In the genomic region with DNA sequence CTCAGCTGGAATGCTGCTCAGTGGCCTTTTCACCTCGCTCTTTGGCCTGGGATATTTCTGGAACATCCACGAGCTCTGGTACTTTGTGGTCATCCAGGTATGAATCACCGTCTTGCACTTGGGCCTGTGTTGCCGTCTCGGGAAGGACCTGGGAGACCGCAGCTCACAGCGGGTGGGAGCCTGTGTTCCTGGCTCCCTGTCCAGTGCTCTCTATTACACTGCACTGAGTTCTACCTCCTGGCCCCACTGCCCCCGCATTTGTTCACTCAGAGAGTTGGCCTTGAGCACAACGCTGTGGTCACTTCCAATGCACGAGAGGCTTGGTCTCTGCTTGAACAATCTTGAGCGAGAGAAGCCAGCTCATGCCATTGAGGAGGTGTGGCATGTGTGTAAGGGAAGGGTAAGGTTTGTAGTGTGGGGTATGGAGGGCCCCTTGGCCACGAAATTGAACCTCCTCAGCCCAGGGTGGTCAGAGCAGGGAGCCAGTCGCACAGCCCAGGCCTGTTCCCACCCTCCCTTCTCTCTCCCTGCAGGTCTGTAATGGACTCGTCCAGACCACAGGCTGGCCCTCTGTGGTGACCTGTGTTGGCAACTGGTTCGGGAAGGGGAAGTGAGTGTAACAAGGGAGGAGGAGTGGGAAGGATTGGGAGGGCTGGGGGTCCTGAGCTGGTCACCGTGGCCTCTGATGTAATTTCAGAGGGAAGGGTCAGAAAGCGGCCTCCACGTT, we compare ENCODE assay signal across 1 cellular context.
TF ChIP-seq lines count a peak whose summit lies in the region.

No MANE protein-coding gene starts in this region.

TF ChIP-seq in HepG2, 621 proteins besides CTCF, POLR2A, EP300 and RAD21:
- TF ChIP-seq, protein P1, sequence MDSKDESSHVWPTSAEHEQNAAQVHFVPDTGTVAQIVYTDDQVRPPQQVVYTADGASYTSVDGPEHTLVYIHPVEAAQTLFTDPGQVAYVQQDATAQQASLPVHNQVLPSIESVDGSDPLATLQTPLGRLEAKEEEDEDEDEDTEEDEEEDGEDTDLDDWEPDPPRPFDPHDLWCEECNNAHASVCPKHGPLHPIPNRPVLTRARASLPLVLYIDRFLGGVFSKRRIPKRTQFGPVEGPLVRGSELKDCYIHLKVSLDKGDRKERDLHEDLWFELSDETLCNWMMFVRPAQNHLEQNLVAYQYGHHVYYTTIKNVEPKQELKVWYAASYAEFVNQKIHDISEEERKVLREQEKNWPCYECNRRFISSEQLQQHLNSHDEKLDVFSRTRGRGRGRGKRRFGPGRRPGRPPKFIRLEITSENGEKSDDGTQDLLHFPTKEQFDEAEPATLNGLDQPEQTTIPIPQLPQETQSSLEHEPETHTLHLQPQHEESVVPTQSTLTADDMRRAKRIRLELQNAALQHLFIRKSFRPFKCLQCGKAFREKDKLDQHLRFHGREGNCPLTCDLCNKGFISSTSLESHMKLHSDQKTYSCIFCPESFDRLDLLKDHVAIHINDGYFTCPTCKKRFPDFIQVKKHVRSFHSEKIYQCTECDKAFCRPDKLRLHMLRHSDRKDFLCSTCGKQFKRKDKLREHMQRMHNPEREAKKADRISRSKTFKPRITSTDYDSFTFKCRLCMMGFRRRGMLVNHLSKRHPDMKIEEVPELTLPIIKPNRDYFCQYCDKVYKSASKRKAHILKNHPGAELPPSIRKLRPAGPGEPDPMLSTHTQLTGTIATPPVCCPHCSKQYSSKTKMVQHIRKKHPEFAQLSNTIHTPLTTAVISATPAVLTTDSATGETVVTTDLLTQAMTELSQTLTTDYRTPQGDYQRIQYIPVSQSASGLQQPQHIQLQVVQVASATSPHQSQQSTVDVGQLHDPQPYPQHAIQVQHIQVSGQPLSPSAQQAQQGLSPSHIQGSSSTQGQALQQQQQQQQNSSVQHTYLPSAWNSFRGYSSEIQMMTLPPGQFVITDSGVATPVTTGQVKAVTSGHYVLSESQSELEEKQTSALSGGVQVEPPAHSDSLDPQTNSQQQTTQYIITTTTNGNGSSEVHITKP (CRISPR knock-in tag; IDR thresholded peaks at IDR 0.05; ENCODE audit: low read depth), result peak; percentile 94
- TF ChIP-seq TAF15 (IDR thresholded peaks at IDR 0.05; ENCODE audit: low read depth, low read length, poor library complexity, severe bottlenecking), result no peak
